In genomic region chr4:67575232-67575888, GRCh38 we compare ENCODE assay signal across 8 cellular contexts. TPM values are rescaled to one million over a fixed set of nuclear protein-coding genes. Genes with fewer than 3 reads are reported as not detected.
DNase-seq lines count a peak whose midpoint lies in the region; ATAC-seq and TF ChIP-seq lines count a peak whose summit lies in the region.

No MANE protein-coding gene starts in this region.

- no peaks in the 10 kb centered on the region for H3K9me3 Mint-ChIP-seq in neural progenitor cell

- no peak overlapping the region for H3K27ac Mint-ChIP-seq in neural progenitor cell

- no peaks in the 10 kb centered on the region for H3K36me3 Mint-ChIP-seq in neural progenitor cell

- POLR2A ChIA-PET in A673 (lab: Charles Lee; ENCODE audit: low non-redundant PET): no interaction called here

- ATAC-seq in GM21381 (IDR thresholded peaks at IDR 0.05; ENCODE audit: unreplicated experiment): peak; percentile 89
- ATAC-seq in HG03469 (IDR thresholded peaks at IDR 0.05; ENCODE audit: unreplicated experiment): peak; percentile 86
- ATAC-seq in Right ventricle myocardium inferior: no peak

- no peaks in the 10 kb centered on the region for H3K27me3 ChIP-seq in GM06990 (replicated peaks; ENCODE audit: control insufficient read depth, insufficient read depth, low read length)
- H3K27me3 ChIP-seq in neural progenitor cell: no peaks in the 10 kb centered on the region
- H3K27me3 ChIP-seq in A673 (replicated peaks; ENCODE audit: insufficient read depth, low read depth, low read length, poor library complexity): no peaks in the 10 kb centered on the region

- no TSS peak for BruUV-seq in A673 (replicated peaks; lab: Mats Ljungman, UMichigan)

- H3K27me3 Mint-ChIP-seq in neural progenitor cell (ENCODE audit: insufficient read depth, low read depth): no peaks in the 10 kb centered on the region

- no peaks in the 10 kb centered on the region for H3K4me1 Mint-ChIP-seq in neural progenitor cell

- H4K20me1 ChIP-seq in neural progenitor cell (ENCODE audit: low read depth): no peaks in the 10 kb centered on the region

- no peak overlapping the region for H3K9ac ChIP-seq in neural progenitor cell

- no peaks in the 10 kb centered on the region for H3F3A ChIP-seq in neural progenitor cell (ENCODE audit: low read depth)

- H3K36me3 ChIP-seq in GM06990 (ENCODE audit: control insufficient read depth, insufficient read depth, low read length) (no peaks in the 10 kb centered on the region; the same call in 1 of the 2 replicates), neural progenitor cell (no peaks in the 10 kb centered on the region), A673 (ENCODE audit: insufficient read depth, low read length, poor library complexity, severe bottlenecking) (no peaks in the 10 kb centered on the region)

- no peaks in the 10 kb centered on the region for H3K4me1 ChIP-seq in neural progenitor cell
- H3K4me1 ChIP-seq in A673 (ENCODE audit: insufficient read depth, low read length, poor library complexity, severe bottlenecking): no peaks in the 10 kb centered on the region

- CTCF ChIA-PET in A673 (lab: Charles Lee): no interaction called here

- H3K4me2 ChIP-seq in neural progenitor cell: no peak overlapping the region

- peak overlapping the region; percentile 49 for H3K4me3 ChIP-seq in GM06990 (replicated peaks; ENCODE audit: low read depth, low read length)
- no peak overlapping the region for H3K4me3 ChIP-seq in neural progenitor cell
- H3K4me3 ChIP-seq in A673 (ENCODE audit: low read depth, low read length, poor library complexity, severe bottlenecking): no peak overlapping the region

- DNase-seq in GM06990 (ENCODE audit: extremely low read depth, insufficient read length) (peak; percentile 64), SIG-M5 (lab: John Stamatoyannopoulos, UW) (peak; percentile 25), neural progenitor cell (ENCODE audit: low spot score) (no peak), A673 (ENCODE audit: low spot score) (no peak), occipital lobe (lab: John Stamatoyannopoulos, UW) (no peak), Right ventricle myocardium inferior (ENCODE audit: missing footprints) (no peak)

- no peak overlapping the region for H3K4me3 Mint-ChIP-seq in neural progenitor cell

- intact Hi-C loops in A673 (cut with micrococcal nuclease; ENCODE audit: unreplicated experiment): no loop called here
- intact Hi-C loops in Right ventricle myocardium inferior (cut with DNase I): no loop called here

- H3K27ac ChIP-seq in neural progenitor cell (no peak overlapping the region), A673 (ENCODE audit: low read depth, low read length, poor library complexity, severe bottlenecking) (no peak overlapping the region)

- H3K9me3 ChIP-seq in neural progenitor cell (ENCODE audit: low read depth) (no peaks in the 10 kb centered on the region), A673 (ENCODE audit: low read depth, low read length, poor library complexity, severe bottlenecking) (no peaks in the 10 kb centered on the region)

- TF ChIP-seq CTCF in GM06990 (IDR thresholded peaks at IDR 0.05; ENCODE audit: insufficient read depth, low read length, poor library complexity, severe bottlenecking) (no peak), neural progenitor cell (IDR thresholded peaks at IDR 0.05) (no peak), A673 (conservative IDR thresholded peaks at IDR 0.05; ENCODE audit: low read depth, low read length) (no peak)

- no peaks in the 10 kb centered on the region for H3K79me2 ChIP-seq in neural progenitor cell (ENCODE audit: low read depth)

- H2AFZ ChIP-seq in neural progenitor cell (replicated peaks): peak overlapping the region; percentile 34

RNA-seq across cellular contexts. Expression of gene STAP1, which starts 16.8 kb away (rescaled TPM):
- total RNA-seq in neural progenitor cell (ENCODE audit: low replicate concordance): not detected in 2 replicates
- not detected in 2 replicates for total RNA-seq in A673 (2021)
- total RNA-seq in occipital lobe: not detected
- total RNA-seq in Right ventricle myocardium inferior: not detected

RNA-seq across cellular contexts. Expression of gene CENPC, which starts 30.1 kb away (rescaled TPM):
- total RNA-seq in neural progenitor cell (ENCODE audit: low replicate concordance) (48.4 and 85.2 TPM in 2 replicates), A673 (2021) (11.8 and 12.0 TPM in 2 replicates), occipital lobe (34.9 TPM), Right ventricle myocardium inferior (7.3 TPM)

Comparison
In these comparisons a context has a peak if more than half of its experiments do, and no peak if none do; other contexts are left out.
1. DNase-seq: peak in GM06990 (single experiment) and SIG-M5 (single experiment); none in neural progenitor cell (single experiment), A673 (single experiment), occipital lobe (single experiment) and Right ventricle myocardium inferior (single experiment).